Comparison of ENCODE assay signal across 11 cellular contexts in genomic region chr10:68562666-68563522, GRCh38. TPM values are rescaled to one million over a fixed set of nuclear protein-coding genes. Genes with fewer than 3 reads are reported as not detected.
A peak's percentile ranks its signal among the peaks of the same experiment; 100 is the strongest.
DNase-seq lines count a peak whose midpoint lies in the region; ATAC-seq and TF ChIP-seq lines count a peak whose summit lies in the region.
"Had no signal": no experiment of that assay in that cellular context is flagged by ENCODE, and none has a peak within 500 bp of the region (broad histone marks: within the 10 kb centered on the region; RNA-seq: fewer than 3 reads in every experiment).

No MANE protein-coding gene starts in this region.

- intact Hi-C loops in esophagus squamous epithelium (cut with DNase I) = no loop called here
- intact Hi-C loops in sciatic nerve (cut with DNase I) = loop anchor here (5.0 kb wide), 1 partner anchor 39 kb away; no protein-coding TSS in a partner anchor

- peaks cover 0 to 22% (median 0%) of the 10 kb centered on the region in 4 donors for H3K27me3 ChIP-seq in esophagus squamous epithelium

- peak overlapping the region in 3 of 4 donors; percentile 5 to 67 (median 50) for H3K27ac ChIP-seq in esophagus squamous epithelium
- H3K27ac ChIP-seq: BLaER1 treated with 17β-estradiol and CSF1 and Interleukin-3, amounts not matched to agents 10 nM and 100 nM; KMS-11 had no signal

- DNase-seq in NCI-H2029 (lab: John Stamatoyannopoulos, UW) = peak; percentile 4
- DNase-seq in NCI-H2029 treated with DMSO at 0.1 percent for 48 hours (lab: John Stamatoyannopoulos, UW) = no peak
- peak; percentile 20 for DNase-seq in NCI-H2227 (lab: John Stamatoyannopoulos, UW; ENCODE audit: unreplicated experiment)
- no peak for DNase-seq in esophagus squamous epithelium (lab: John Stamatoyannopoulos, UW)
- peak; percentile 51 for DNase-seq in retina
- DNase-seq in sciatic nerve (ENCODE audit: low spot score) = no peak
- DNase-seq: effector memory CD4-positive, alpha-beta T cell had no signal

- no peak for TF ChIP-seq CTCF in esophagus squamous epithelium (IDR thresholded peaks at IDR 0.05)

- H3K4me1 ChIP-seq in esophagus squamous epithelium = peaks cover 0 to 40% (median 7%) of the 10 kb centered on the region in 3 donors

- no peak for TF ChIP-seq POLR2A in esophagus squamous epithelium (IDR thresholded peaks at IDR 0.05)

- 41 to 48% methylated on average over 12 of the region's 12 CpGs for WGBS in esophagus squamous epithelium, 2 donors

- ATAC-seq in sciatic nerve (no peak), HG03457 (IDR thresholded peaks at IDR 0.05; ENCODE audit: unreplicated experiment) (no peak), HG02798 (IDR thresholded peaks at IDR 0.05; ENCODE audit: poor library complexity, unreplicated experiment) (no peak)

- no peaks in the 10 kb centered on the region for H3K9me3 ChIP-seq in esophagus squamous epithelium

- H3K4me3 ChIP-seq in esophagus squamous epithelium = peak overlapping the region in 3 of 4 donors; percentile 64 to 78 (median 73)
- H3K4me3 ChIP-seq: BLaER1 treated with 17β-estradiol and CSF1 and Interleukin-3, amounts not matched to agents 10 nM and 100 nM had no signal

- H3K36me3 ChIP-seq in esophagus squamous epithelium = no peaks in the 10 kb centered on the region
- H3K36me3 ChIP-seq: BLaER1 treated with 17β-estradiol and CSF1 and Interleukin-3, amounts not matched to agents 10 nM and 100 nM had no signal

RNA-seq across cellular contexts. Expression of gene TET1, which starts 2.8 kb away (rescaled TPM):
- total RNA-seq in esophagus squamous epithelium = 1 to 10 TPM in 2 of 4 donors, under 1 TPM in 2; 0.15 to 2.9 (median 0.80) TPM
- 10.4 TPM for total RNA-seq in sciatic nerve

RNA-seq across cellular contexts. Expression of gene SLC25A16, which starts 35.6 kb away (rescaled TPM):
- 10 to 100 TPM in 3 of 4 donors, 1 to 10 TPM in 1; 6.3 to 59.7 (median 17.7) TPM for total RNA-seq in esophagus squamous epithelium
- 33.3 TPM for total RNA-seq in sciatic nerve

Comparison
In these comparisons a context has a peak if more than half of its experiments do, and no peak if none do; other contexts are left out.
1. DNase-seq: peak in NCI-H2029 (single experiment), NCI-H2227 (single experiment) and retina (single experiment); none in NCI-H2029 treated with DMSO at 0.1 percent for 48 hours (single experiment), esophagus squamous epithelium (single experiment) and sciatic nerve (single experiment).